10 cellular contexts compared by ENCODE assay signal in genomic region chr2:214117054-214117453, GRCh38.
"Had no signal": no experiment of that assay in that cellular context is flagged by ENCODE, and none has a peak within 500 bp of the region (broad histone marks: within the 10 kb centered on the region; RNA-seq: fewer than 3 reads in every experiment).

No MANE protein-coding gene starts in this region.

- H3K4me3 ChIP-seq: GM23248, GM23338, HAP-1 had no signal

- H3K36me3 ChIP-seq: HAP-1 had no signal

- H3K27ac ChIP-seq: GM23248 had no signal

- H2AFZ ChIP-seq: GM23248 had no signal

- H3K4me2 ChIP-seq: GM23338 had no signal

- DNase-seq: GM23248, GOT3, H7, H9, HCEC 1CT, HFFc6 had no signal

- ATAC-seq: GM23338 had no signal

- H3K9ac ChIP-seq: GM23248 had no signal

- H3K4me1 ChIP-seq: HAP-1 had no signal

- H3K9me3 ChIP-seq: HAP-1 had no signal

- FAIRE-seq: H1, H54 had no signal
